ENCODE assay signal across 31 cellular contexts in the genomic region with DNA sequence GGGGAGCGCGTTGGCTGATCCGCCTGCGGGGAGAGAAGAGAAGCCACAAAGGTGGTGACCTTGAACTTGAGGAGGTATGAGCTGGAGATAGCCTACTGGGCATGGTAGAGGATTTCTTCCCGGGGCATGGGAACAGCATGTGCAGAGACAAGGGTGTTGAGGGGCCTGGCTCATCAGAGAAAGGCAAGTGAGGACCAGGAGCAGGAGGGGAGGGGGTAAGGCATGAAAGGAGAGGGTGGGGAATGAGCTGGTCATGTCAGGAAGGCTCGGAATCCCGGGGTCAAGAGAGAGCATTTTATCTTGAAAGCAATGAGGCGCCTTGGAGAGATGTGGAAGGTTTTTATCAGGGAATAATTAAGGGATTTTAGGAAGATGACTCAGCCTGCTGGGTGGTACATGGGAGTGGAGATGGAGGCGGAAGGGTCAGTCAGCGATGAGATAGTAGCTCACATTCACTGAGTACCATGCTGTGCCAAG.
DNase-seq lines count a peak whose midpoint lies in the region; ATAC-seq, FAIRE-seq and TF ChIP-seq lines count a peak whose summit lies in the region.
"Had no signal": no experiment of that assay in that cellular context is flagged by ENCODE, and none has a peak within 500 bp of the region (broad histone marks: within the 10 kb centered on the region; RNA-seq: fewer than 3 reads in every experiment).

No MANE protein-coding gene starts in this region.

- peak overlapping the region; percentile 29 for H3K4me2 ChIP-seq in astrocyte (ENCODE audit: low read length)
- H3K4me2 ChIP-seq: A549 had no signal

- H3K4me1 ChIP-seq in HEK293 (ENCODE audit: control insufficient read depth, insufficient read depth, low read length) (no peaks in the 10 kb centered on the region), astrocyte (ENCODE audit: insufficient read depth, low read length) (peaks cover 15% of the 10 kb centered on the region)
- H3K4me1 ChIP-seq in naive thymus-derived CD4-positive, alpha-beta T cell (ENCODE audit: control insufficient read depth in 2 of 2, insufficient read depth in 2 of 2, low read length in 2 of 2) = no peaks in the 10 kb centered on the region
- H3K4me1 ChIP-seq: esophagus squamous epithelium, left ventricle myocardium inferior had no signal

- CTCF ChIA-PET in HEK293 (lab: Yijun Ruan, JAX) (interaction anchor here (0.6 to 0.7 kb wide), 2 partner anchors 9 to 172 kb away, joined by 4 to 5 read pairs; no protein-coding TSS in a partner anchor), T-cell (lab: Charles Lee) (no interaction called here)
- CTCF ChIA-PET in naive thymus-derived CD4-positive, alpha-beta T cell (lab: Charles Lee) = no interaction called here

- no peak overlapping the region for H3K9ac ChIP-seq in astrocyte (ENCODE audit: low read length)

- DNase-seq in A172 (ENCODE audit: low spot score) (peak; percentile 99), astrocyte (ENCODE audit: low read depth) (peak; percentile 42), islet precursor cell (peak; percentile 80), OCI-M1 (lab: John Stamatoyannopoulos, UW) (no peak), T-cell (no peak)
- DNase-seq in activated T-cell treated with anti-CD3 and anti-CD28 coated beads, Interleukin-2, amount 50 U/mL, for 4 hours = no peak
- no peak for DNase-seq in naive thymus-derived CD4-positive, alpha-beta T cell
- DNase-seq: activated CD4-positive, alpha-beta T cell treated with anti-CD3 and anti-CD28 coated beads, Interleukin-2, amount 10 ng/mL, durations not matched to agents 7 days and 5 days; activated naive CD4-positive, alpha-beta T cell treated with anti-CD3 and anti-CD28 coated beads for 36 hours; activated T-cell treated with anti-CD3 and anti-CD28 coated beads, Interleukin-2, amount 50 U/mL, for 24 hours; AML-193; amygdala; CD4-positive, alpha-beta memory T cell; cortex of kidney; esophagus squamous epithelium; H9; left ventricle myocardium inferior; midbrain; MM.1S; naive thymus-derived CD8-positive, alpha-beta T cell; NCI-H2029 treated with DMSO at 0.1 percent for 48 hours; NCI-H774; stimulated activated CD4-positive, alpha-beta T cell treated with anti-CD3 and anti-CD28 coated beads, Interleukin-1b, Interleukin-23, amount 100 ng/mL, for 48 hours; stimulated activated CD8-positive, alpha-beta memory T cell treated with anti-CD3 and anti-CD28 coated beads, Interleukin-4, amount 100 ng/mL, for 48 hours had no signal

- H2AFZ ChIP-seq in astrocyte (ENCODE audit: low read depth, low read length) = no peak overlapping the region

- ATAC-seq in activated T-cell treated with anti-CD3 and anti-CD28 coated beads, Interleukin-2, amount 50 U/mL, for 4 hours = no peak
- no peak for ATAC-seq in naive thymus-derived CD4-positive, alpha-beta T cell
- ATAC-seq in T-cell (replicated peaks in 1 of 4) = no peak
- ATAC-seq: naive thymus-derived CD8-positive, alpha-beta T cell had no signal

- no peaks in the 10 kb centered on the region for H3K79me2 ChIP-seq in astrocyte (ENCODE audit: insufficient read depth, low read length)

- H3K27me3 Mint-ChIP-seq in astrocyte (ENCODE audit: low read depth, unreplicated experiment) (peaks cover 16% of the 10 kb centered on the region), T-cell (peaks cover 0 to 4% of the 10 kb centered on the region in 2 donors)
- no peaks in the 10 kb centered on the region for H3K27me3 Mint-ChIP-seq in activated T-cell treated with anti-CD3 and anti-CD28 coated beads, Interleukin-2, amount 50 U/mL, for 4 hours (ENCODE audit: low read depth)
- peaks cover 0 to 14% (median 5%) of the 10 kb centered on the region in 5 donors for H3K27me3 Mint-ChIP-seq in naive thymus-derived CD4-positive, alpha-beta T cell
- H3K27me3 Mint-ChIP-seq: activated T-cell treated with anti-CD3 and anti-CD28 coated beads, Interleukin-2, amount 50 U/mL, for 24 hours; CD4-positive, alpha-beta memory T cell had no signal

- no peak overlapping the region for H3K27ac Mint-ChIP-seq in astrocyte (ENCODE audit: unreplicated experiment)
- no peak overlapping the region for H3K27ac Mint-ChIP-seq in naive thymus-derived CD4-positive, alpha-beta T cell
- no peak overlapping the region for H3K27ac Mint-ChIP-seq in T-cell
- H3K27ac Mint-ChIP-seq: activated CD4-positive, alpha-beta T cell treated with anti-CD3 and anti-CD28 coated beads, Interleukin-2, amount 10 ng/mL, durations not matched to agents 7 days and 5 days; activated naive CD4-positive, alpha-beta T cell treated with anti-CD3 and anti-CD28 coated beads for 36 hours; activated T-cell treated with anti-CD3 and anti-CD28 coated beads, Interleukin-2, amount 50 U/mL, for 24 hours; CD4-positive, alpha-beta memory T cell; H9; naive thymus-derived CD8-positive, alpha-beta T cell had no signal

- H3K4me1 Mint-ChIP-seq in astrocyte (ENCODE audit: low read depth, unreplicated experiment) (peaks cover 19% of the 10 kb centered on the region), T-cell (no peaks in the 10 kb centered on the region)
- no peaks in the 10 kb centered on the region for H3K4me1 Mint-ChIP-seq in activated T-cell treated with anti-CD3 and anti-CD28 coated beads, Interleukin-2, amount 50 U/mL, for 4 hours (ENCODE audit: low read depth)
- H3K4me1 Mint-ChIP-seq in naive thymus-derived CD4-positive, alpha-beta T cell = peaks cover 0 to 8% (median 0%) of the 10 kb centered on the region in 7 donors
- H3K4me1 Mint-ChIP-seq: activated CD4-positive, alpha-beta T cell treated with anti-CD3 and anti-CD28 coated beads, Interleukin-2, amount 10 ng/mL, durations not matched to agents 7 days and 5 days had no signal

- H3K36me3 Mint-ChIP-seq in astrocyte (ENCODE audit: low read depth, unreplicated experiment) = no peaks in the 10 kb centered on the region
- no peaks in the 10 kb centered on the region for H3K36me3 Mint-ChIP-seq in activated T-cell treated with anti-CD3 and anti-CD28 coated beads, Interleukin-2, amount 50 U/mL, for 4 hours (ENCODE audit: insufficient read depth)
- H3K36me3 Mint-ChIP-seq in naive thymus-derived CD4-positive, alpha-beta T cell = no peaks in the 10 kb centered on the region
- no peaks in the 10 kb centered on the region for H3K36me3 Mint-ChIP-seq in T-cell
- H3K36me3 Mint-ChIP-seq: CD4-positive, alpha-beta memory T cell; naive thymus-derived CD8-positive, alpha-beta T cell had no signal

- no peak for FAIRE-seq in astrocyte (lab: Jason Lieb, UNC)
- FAIRE-seq: A549 had no signal

- H3K4me3 Mint-ChIP-seq in astrocyte (ENCODE audit: unreplicated experiment) (no peak overlapping the region), T-cell (no peak overlapping the region)
- no peak overlapping the region for H3K4me3 Mint-ChIP-seq in activated T-cell treated with anti-CD3 and anti-CD28 coated beads, Interleukin-2, amount 50 U/mL, for 4 hours
- H3K4me3 Mint-ChIP-seq in naive thymus-derived CD4-positive, alpha-beta T cell = no peak overlapping the region
- H3K4me3 Mint-ChIP-seq: activated CD4-positive, alpha-beta T cell treated with anti-CD3 and anti-CD28 coated beads, Interleukin-2, amount 10 ng/mL, durations not matched to agents 7 days and 5 days; activated naive CD4-positive, alpha-beta T cell treated with anti-CD3 and anti-CD28 coated beads for 36 hours; activated T-cell treated with anti-CD3 and anti-CD28 coated beads, Interleukin-2, amount 50 U/mL, for 24 hours; CD4-positive, alpha-beta memory T cell; H9; naive thymus-derived CD8-positive, alpha-beta T cell had no signal

- H3K27ac ChIP-seq in HEK293 (ENCODE audit: extremely low read depth, low read depth, low read length) = no peak overlapping the region
- no peak overlapping the region for H3K27ac ChIP-seq in astrocyte (ENCODE audit: low read depth, low read length)
- no peak overlapping the region for H3K27ac ChIP-seq in naive thymus-derived CD4-positive, alpha-beta T cell (ENCODE audit: low read depth, low read length)
- H3K27ac ChIP-seq: cardiac muscle cell, esophagus squamous epithelium, left ventricle myocardium inferior, WERI-Rb-1 had no signal

- intact Hi-C loops in naive thymus-derived CD4-positive, alpha-beta T cell (cut with micrococcal nuclease) = no loop called here

- H3K36me3 ChIP-seq in HEK293 (ENCODE audit: control insufficient read depth in 2 of 2, insufficient read depth in 1 of 2, low read length in 2 of 2) = no peaks in the 10 kb centered on the region
- H3K36me3 ChIP-seq in astrocyte (ENCODE audit: insufficient read depth, low read length) = no peaks in the 10 kb centered on the region
- H3K36me3 ChIP-seq in naive thymus-derived CD4-positive, alpha-beta T cell (ENCODE audit: control insufficient read depth in 2 of 3, insufficient read depth in 3 of 3, low read length in 3 of 3) = no peaks in the 10 kb centered on the region
- H3K36me3 ChIP-seq: cardiac muscle cell, esophagus squamous epithelium, left ventricle myocardium inferior, tibial nerve, WERI-Rb-1 had no signal

- H3K27me3 ChIP-seq in astrocyte (ENCODE audit: insufficient read depth, low read length) = no peaks in the 10 kb centered on the region
- H3K27me3 ChIP-seq in naive thymus-derived CD4-positive, alpha-beta T cell (ENCODE audit: control insufficient read depth in 2 of 2, insufficient read depth in 2 of 2, low read length in 2 of 2) = no peaks in the 10 kb centered on the region
- H3K27me3 ChIP-seq: cardiac muscle cell, esophagus squamous epithelium, tibial nerve had no signal

- H3K9me3 ChIP-seq in HEK293 (ENCODE audit: control insufficient read depth, insufficient read depth, low read depth, low read length) (no peaks in the 10 kb centered on the region), astrocyte (ENCODE audit: insufficient read depth, low read depth, low read length) (no peaks in the 10 kb centered on the region)
- no peaks in the 10 kb centered on the region for H3K9me3 ChIP-seq in naive thymus-derived CD4-positive, alpha-beta T cell (ENCODE audit: control insufficient read depth in 2 of 3, low read length in 3 of 3)
- H3K9me3 ChIP-seq: A549, esophagus squamous epithelium, left ventricle myocardium inferior, tibial nerve had no signal

- POLR2A ChIA-PET in HEK293 (lab: Yijun Ruan, JAX) = no interaction called here
- POLR2A ChIA-PET in naive thymus-derived CD4-positive, alpha-beta T cell (lab: Charles Lee) = no interaction called here
- POLR2A ChIA-PET in T-cell (lab: Charles Lee) = no interaction called here

- H3K4me3 ChIP-seq in HEK293 (ENCODE audit: low read depth, low read length) (no peak overlapping the region), astrocyte (ENCODE audit: insufficient read depth, low read depth, low read length) (no peak overlapping the region)
- no peak overlapping the region for H3K4me3 ChIP-seq in naive thymus-derived CD4-positive, alpha-beta T cell (ENCODE audit: low read length)
- H3K4me3 ChIP-seq: A549, cardiac muscle cell, esophagus squamous epithelium, K562, left ventricle myocardium inferior, smooth muscle cell, tibial nerve had no signal

- H3K9me3 Mint-ChIP-seq in astrocyte (ENCODE audit: unreplicated experiment) = no peaks in the 10 kb centered on the region
- no peaks in the 10 kb centered on the region for H3K9me3 Mint-ChIP-seq in activated T-cell treated with anti-CD3 and anti-CD28 coated beads, Interleukin-2, amount 50 U/mL, for 4 hours
- peaks cover 0 to 2% (median 0%) of the 10 kb centered on the region in 11 donors for H3K9me3 Mint-ChIP-seq in naive thymus-derived CD4-positive, alpha-beta T cell
- no peaks in the 10 kb centered on the region for H3K9me3 Mint-ChIP-seq in T-cell
- H3K9me3 Mint-ChIP-seq: activated CD4-positive, alpha-beta T cell treated with anti-CD3 and anti-CD28 coated beads, Interleukin-2, amount 10 ng/mL, durations not matched to agents 7 days and 5 days; activated naive CD4-positive, alpha-beta T cell treated with anti-CD3 and anti-CD28 coated beads for 36 hours; activated T-cell treated with anti-CD3 and anti-CD28 coated beads, Interleukin-2, amount 50 U/mL, for 24 hours; CD4-positive, alpha-beta memory T cell; H9 had no signal

- no peaks in the 10 kb centered on the region for H4K20me1 ChIP-seq in astrocyte (ENCODE audit: insufficient read depth, low read length)

- TF ChIP-seq CTCF in HEK293 (tag by site-specific recombination; IDR thresholded peaks at IDR 0.05) = no peak
- no peak for TF ChIP-seq CTCF in astrocyte (IDR thresholded peaks at IDR 0.05; ENCODE audit: insufficient read depth, low read depth, low read length)

Comparison
In these comparisons a context has a peak if more than half of its experiments do, and no peak if none do; other contexts are left out.
1. DNase-seq: peak in A172 (single experiment), astrocyte (single experiment) and islet precursor cell (single experiment); none in OCI-M1 (single experiment), activated T-cell treated with anti-CD3 and anti-CD28 coated beads, Interleukin-2, amount 50 U/mL, for 4 hours (single experiment), naive thymus-derived CD4-positive, alpha-beta T cell (0 of 9) and T-cell (0 of 34).